ENCODE assay signal across 10 cellular contexts in genomic region chr19:42121036-42121621, GRCh38. TPM values are rescaled to one million over a fixed set of nuclear protein-coding genes. Genes with fewer than 3 reads are reported as not detected.
DNase-seq lines count a peak whose midpoint lies in the region; ATAC-seq and TF ChIP-seq lines count a peak whose summit lies in the region.
"Had no signal": no experiment of that assay in that cellular context is flagged by ENCODE, and none has a peak within 500 bp of the region (broad histone marks: within the 10 kb centered on the region; RNA-seq: fewer than 3 reads in every experiment).

No MANE protein-coding gene starts in this region.

- H3K36me3 ChIP-seq in right atrium auricular region (no peaks in the 10 kb centered on the region), upper lobe of right lung (no peaks in the 10 kb centered on the region)
- H3K36me3 ChIP-seq: ovary had no signal

- H3K9me3 ChIP-seq in right atrium auricular region (no peaks in the 10 kb centered on the region), upper lobe of right lung (no peaks in the 10 kb centered on the region)
- H3K9me3 ChIP-seq: ovary, tibial artery had no signal

- H3K4me1 Mint-ChIP-seq in T-cell (peaks cover 55 to 61% (median 60%) of the 10 kb centered on the region in 3 donors), immature natural killer cell (peaks cover 33 to 41% of the 10 kb centered on the region in 2 donors)

- H3K4me3 Mint-ChIP-seq in T-cell, result peak overlapping the region; percentile 71 to 83 (median 77)
- H3K4me3 Mint-ChIP-seq in immature natural killer cell, result peak overlapping the region in 3 of 5 donors; percentile 1 to 44 (median 4)

- H3K4me3 ChIP-seq in right atrium auricular region (no peak overlapping the region), upper lobe of right lung (no peak overlapping the region)
- H3K4me3 ChIP-seq: ovary, tibial artery had no signal

- H3K27ac ChIP-seq in right atrium auricular region, result no peak overlapping the region
- no peak overlapping the region for H3K27ac ChIP-seq in upper lobe of right lung
- H3K27ac ChIP-seq: ovary, tibial artery had no signal

- POLR2A ChIA-PET in T-cell (lab: Charles Lee), result no interaction called here

- DNase-seq in left ventricle myocardium superior, result no peak
- no peak for DNase-seq in right atrium auricular region (ENCODE audit: low spot score)
- DNase-seq in T-cell, result no peak
- DNase-seq in immature natural killer cell, result no peak
- no peak for DNase-seq in upper lobe of right lung
- DNase-seq in kidney glomerular epithelial cell (lab: John Stamatoyannopoulos, UW), result no peak
- no peak for DNase-seq in A172 (ENCODE audit: low spot score)
- DNase-seq: ovary had no signal

- ATAC-seq in left ventricle myocardium superior (peak; percentile 14), T-cell (replicated peaks in 1 of 4) (peak in 1 of 4 experiments; percentile 6), upper lobe of right lung (peak; percentile 12), GM21786 (IDR thresholded peaks at IDR 0.05; ENCODE audit: unreplicated experiment) (no peak)

- TF ChIP-seq CTCF in right atrium auricular region (IDR thresholded peaks at IDR 0.05), result no peak
- no peak for TF ChIP-seq CTCF in upper lobe of right lung (IDR thresholded peaks at IDR 0.05)

- intact Hi-C loops in left ventricle myocardium superior (cut with micrococcal nuclease) (no loop called here), upper lobe of right lung (cut with DNase I) (no loop called here)

- CTCF ChIA-PET in T-cell (lab: Charles Lee), result no interaction called here

- H3K4me1 ChIP-seq in right atrium auricular region, result peaks cover 0 to 5% of the 10 kb centered on the region in 2 donors
- no peaks in the 10 kb centered on the region for H3K4me1 ChIP-seq in upper lobe of right lung
- H3K4me1 ChIP-seq: tibial artery had no signal

- H3K9me3 Mint-ChIP-seq in T-cell, result no peaks in the 10 kb centered on the region
- H3K9me3 Mint-ChIP-seq in immature natural killer cell, result no peaks in the 10 kb centered on the region

- peak overlapping the region; percentile 96 to 98 for H3K27ac Mint-ChIP-seq in T-cell
- peak overlapping the region; percentile 36 to 90 (median 84) for H3K27ac Mint-ChIP-seq in immature natural killer cell

- H3K27me3 ChIP-seq in right atrium auricular region (peaks cover 0 to 4% of the 10 kb centered on the region in 2 donors), upper lobe of right lung (no peaks in the 10 kb centered on the region)
- H3K27me3 ChIP-seq: ovary, tibial artery had no signal

- H3K27me3 Mint-ChIP-seq in T-cell (no peaks in the 10 kb centered on the region), immature natural killer cell (ENCODE audit: low read depth in 3 of 3) (peaks cover 0 to 3% (median 2%) of the 10 kb centered on the region in 3 donors)

- peaks cover 22% of the 10 kb centered on the region for H3K36me3 Mint-ChIP-seq in T-cell
- H3K36me3 Mint-ChIP-seq in immature natural killer cell, result peaks cover under 1 to 15% (median 2%) of the 10 kb centered on the region in 3 donors

RNA-seq across cellular contexts. Expression of gene POU2F2, which starts 11.1 kb away (rescaled TPM):
- total RNA-seq in left ventricle myocardium superior (1.8 TPM), right atrium auricular region (under 1 TPM; 0.11 to 0.83 TPM), T-cell (10 to 100 TPM; 27.9 to 71.7 (median 59.5) TPM), upper lobe of right lung (6.1 TPM)
- 10 to 100 TPM in 1 of 3 donors, 1 to 10 TPM in 2; 2.0 to 10.3 (median 2.1) TPM for polyA plus RNA-seq in immature natural killer cell
- 0.05 TPM in 1 of 2 replicates, not detected in the other for total RNA-seq in A172 (2014; rRNA removed; shearing (Covaris generic))

RNA-seq across cellular contexts. Expression of gene ZNF574, which starts 45.2 kb away (rescaled TPM):
- total RNA-seq in left ventricle myocardium superior, result 10.2 TPM
- 10 to 100 TPM in 1 of 2 donors, 1 to 10 TPM in 1; 8.1 to 13.6 TPM for total RNA-seq in right atrium auricular region
- 10 to 100 TPM; 18.4 to 27.4 (median 26.6) TPM for total RNA-seq in T-cell
- polyA plus RNA-seq in immature natural killer cell, result 10 to 100 TPM; 12.4 to 29.6 (median 20.3) TPM
- 13.6 TPM for total RNA-seq in upper lobe of right lung
- 24.4 and 26.8 TPM in 2 replicates for total RNA-seq in A172 (2014; rRNA removed; shearing (Covaris generic))

RNA-seq across cellular contexts. Expression of gene GRIK5, which starts 51.1 kb away (rescaled TPM):
- total RNA-seq in left ventricle myocardium superior, result 5.4 TPM
- 10 to 100 TPM in 1 of 2 donors, 1 to 10 TPM in 1; 8.1 to 17.1 TPM for total RNA-seq in right atrium auricular region
- total RNA-seq in T-cell, result 1 to 10 TPM in 3 of 5 donors, under 1 TPM in 2; 0.26 to 1.5 (median 1.3) TPM
- not detected for polyA plus RNA-seq in immature natural killer cell
- total RNA-seq in upper lobe of right lung, result 0.29 TPM
- 0.76 and 1.9 TPM in 2 replicates for total RNA-seq in A172 (2014; rRNA removed; shearing (Covaris generic))
